In the genomic region with DNA sequence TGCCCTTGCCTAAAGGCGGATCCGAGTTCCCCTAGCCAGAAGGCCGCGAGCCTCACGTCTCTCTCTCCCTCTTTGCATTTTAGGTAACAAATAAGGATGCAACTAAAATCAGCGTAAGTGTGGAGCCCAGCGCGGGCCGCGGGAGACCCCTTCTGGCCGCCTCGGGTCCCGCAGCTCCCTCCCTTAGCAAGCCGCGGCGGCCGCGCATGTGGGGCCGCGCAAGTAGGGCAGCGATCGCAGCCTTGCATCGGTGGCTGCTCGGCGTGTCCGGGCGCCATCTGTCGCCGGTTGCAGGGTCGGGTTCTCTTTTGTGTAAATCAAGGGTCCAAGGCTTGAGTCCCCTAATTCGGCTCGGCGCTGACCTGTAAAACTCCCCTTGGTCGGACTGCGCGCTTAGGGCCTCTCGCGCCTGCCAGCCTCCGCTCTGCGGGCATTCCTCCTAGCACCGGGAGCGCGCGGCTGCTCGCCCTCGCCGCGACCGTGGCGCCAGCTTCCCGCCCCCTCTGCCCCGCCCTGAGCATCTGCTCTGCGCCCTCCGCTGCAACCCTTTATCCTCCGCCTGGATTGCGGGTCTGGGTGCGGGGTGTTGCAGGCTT, we compare ENCODE assay signal across 8 cellular contexts. TPM values are rescaled to one million over a fixed set of nuclear protein-coding genes. Genes with fewer than 3 reads are reported as not detected.
DNase-seq lines count a peak whose midpoint lies in the region; ATAC-seq lines count a peak whose summit lies in the region.

No MANE protein-coding gene starts in this region.

- H3K36me3 ChIP-seq in HUES6 (ENCODE audit: control insufficient read depth, insufficient read depth, low read length) (no peaks in the 10 kb centered on the region), iPS-18a (ENCODE audit: control insufficient read depth, low read depth, low read length) (no peaks in the 10 kb centered on the region)

- peaks cover 18 to 38% (median 33%) of the 10 kb centered on the region in 3 donors for H3K4me1 Mint-ChIP-seq in T-cell

- H3K27me3 ChIP-seq in HUES6 (ENCODE audit: control insufficient read depth, insufficient read depth, low read length) (peaks cover 96% of the 10 kb centered on the region), iPS-18a (ENCODE audit: control insufficient read depth, insufficient read depth, low read length) (peaks cover 87% of the 10 kb centered on the region)

- no peaks in the 10 kb centered on the region for H3K9me3 Mint-ChIP-seq in T-cell

- H3K27ac Mint-ChIP-seq in T-cell: no peak overlapping the region

- H3K27me3 Mint-ChIP-seq in T-cell: peaks cover 49 to 68% of the 10 kb centered on the region in 2 donors

- CTCF ChIA-PET in T-cell (lab: Charles Lee): interaction anchor here in 1 of 2 donors (0.6 kb wide), 1 partner anchor 906 kb away, joined by 5 read pairs; no protein-coding TSS in a partner anchor

- peak overlapping the region; percentile 66 for H3K4me3 ChIP-seq in HUES6 (ENCODE audit: low read depth, low read length)
- H3K4me3 ChIP-seq in iPS-18a (ENCODE audit: low read length): peak overlapping the region; percentile 54
- H3K4me3 ChIP-seq in skin epidermis: peak overlapping the region in 4 of 7 experiments; percentile 6 to 30 (median 14)

- peak overlapping the region; percentile 10 for H3K9ac ChIP-seq in HUES6 (ENCODE audit: low read length)
- no peak overlapping the region for H3K9ac ChIP-seq in iPS-18a (ENCODE audit: low read length)

- H3K27ac ChIP-seq in HUES6 (ENCODE audit: low read depth, low read length) (no peak overlapping the region), iPS-18a (ENCODE audit: low read length) (no peak overlapping the region), skin epidermis (no peak overlapping the region)

- peak; percentile 63 to 71 (median 67) for ATAC-seq in T-cell (replicated peaks in 1 of 4)
- ATAC-seq in GM18520 (IDR thresholded peaks at IDR 0.05; ENCODE audit: unreplicated experiment): no peak

- POLR2A ChIA-PET in T-cell (lab: Charles Lee): no interaction called here

- no peaks in the 10 kb centered on the region for H3K36me3 Mint-ChIP-seq in T-cell

- H3K4me1 ChIP-seq in HUES6 (ENCODE audit: control insufficient read depth, insufficient read depth, low read length) (peaks cover 32% of the 10 kb centered on the region; the same call in 1 of the 2 replicates), iPS-18a (ENCODE audit: control insufficient read depth, low read depth, low read length) (peaks cover 8% of the 10 kb centered on the region)

- DNase-seq in SHP77 (lab: John Stamatoyannopoulos, UW) (peak; percentile 35 to 48), SHP77 treated with DMSO at 0.1 percent for 48 hours (lab: John Stamatoyannopoulos, UW) (no peak), T-cell (peak in 28 of 34 experiments; percentile 2 to 42 (median 23)), astrocyte of the hippocampus (ENCODE audit: low read depth, low spot score) (peak; percentile 83)

- H3K9me3 ChIP-seq in HUES6 (ENCODE audit: control insufficient read depth, insufficient read depth, low read depth, low read length) (no peaks in the 10 kb centered on the region; the same call in 1 of the 2 replicates), iPS-18a (ENCODE audit: control insufficient read depth, low read depth, low read length) (no peaks in the 10 kb centered on the region)

- H3K4me3 Mint-ChIP-seq in T-cell: peak overlapping the region; percentile 51 to 80 (median 59)

RNA-seq across cellular contexts. Expression of gene VSTM2B, which starts 2.7 kb away (rescaled TPM):
- total RNA-seq in T-cell: not detected

Comparison
In these comparisons a context has a peak if more than half of its experiments do, and no peak if none do; other contexts are left out.
1. H3K4me3 ChIP-seq: peak in every context shown above with its lines; median percentile 66 in HUES6; 54 in iPS-18a; 14 in skin epidermis.